Comparison of ENCODE assay signal across 27 cellular contexts in the genomic region with DNA sequence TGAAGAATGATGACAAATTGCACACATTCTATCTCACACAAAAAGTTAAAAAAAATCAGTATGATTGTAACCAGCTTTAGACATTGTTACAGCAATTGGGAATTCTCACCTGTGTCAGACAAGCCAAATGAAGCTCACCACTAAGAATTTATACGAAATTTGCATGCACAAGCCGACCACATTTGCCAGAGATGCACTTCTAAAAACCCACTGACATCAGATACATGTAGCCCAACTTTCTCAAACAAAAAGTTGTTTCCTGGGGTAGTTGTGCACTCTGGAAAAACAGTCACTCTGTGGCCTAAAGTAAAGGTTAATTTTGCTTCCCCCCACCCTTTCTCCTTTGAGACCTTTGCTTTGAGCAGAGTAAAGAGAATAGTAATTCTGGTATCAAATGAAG.
A peak's percentile ranks its signal among the peaks of the same experiment; 100 is the strongest.
DNase-seq lines count a peak whose midpoint lies in the region; ATAC-seq and FAIRE-seq lines count a peak whose summit lies in the region.
"Had no signal": no experiment of that assay in that cellular context is flagged by ENCODE, and none has a peak within 500 bp of the region (broad histone marks: within the 10 kb centered on the region; RNA-seq: fewer than 3 reads in every experiment).

No MANE protein-coding gene starts in this region.

- peak; percentile 32 for DNase-seq in activated CD4-positive, alpha-beta T cell treated with anti-CD3 and anti-CD28 coated beads for 36 hours
- no peak for DNase-seq in activated CD4-positive, alpha-beta T cell treated with anti-CD3 and anti-CD28 coated beads, Interleukin-2, amount 10 ng/mL, durations not matched to agents 24 days and 14 days
- DNase-seq in GM18507 (ENCODE audit: extremely low spot score, insufficient read length, low read depth) (no peak), KG1 (lab: John Stamatoyannopoulos, UW) (no peak), NCI-H748 (lab: John Stamatoyannopoulos, UW; ENCODE audit: unreplicated experiment) (no peak)
- DNase-seq in activated T-helper 2 cell treated with anti-CD3 and anti-CD28 coated beads, Interferon-gamma antibody, Interleukin-2, Interleukin-4, amounts not matched to agents 10 μg/mL and 5 μg/mL and 100 μg/mL, durations not matched to agents 14 hours and 24 hours and 36 hours (ENCODE audit: low spot score) = no peak
- DNase-seq: 8988T; ACHN; BE2C; CD8-positive, alpha-beta memory T cell; DMS 273 treated with DMSO at 0.1 percent for 48 hours; DMS79; EL; GDM1; GOT3; HFFc6; NCI-H1048; NCI-H1417; NCI-H1694; NCI-H2029 treated with DMSO at 0.1 percent for 48 hours; NCI-H446 treated with DMSO at 0.1 percent for 48 hours; SHP77 had no signal

- H3K4me1 Mint-ChIP-seq in activated CD4-positive, alpha-beta T cell treated with anti-CD3 and anti-CD28 coated beads for 36 hours = peaks cover 28% of the 10 kb centered on the region
- peaks cover 8% of the 10 kb centered on the region for H3K4me1 Mint-ChIP-seq in activated CD4-positive, alpha-beta T cell treated with anti-CD3 and anti-CD28 coated beads, Interleukin-2, amount 10 ng/mL, durations not matched to agents 24 days and 14 days
- H3K4me1 Mint-ChIP-seq in activated T-helper 2 cell treated with anti-CD3 and anti-CD28 coated beads, Interferon-gamma antibody, Interleukin-2, Interleukin-4, amounts not matched to agents 10 μg/mL and 5 μg/mL and 100 μg/mL, durations not matched to agents 14 hours and 24 hours and 36 hours (ENCODE audit: low read depth) = peaks cover 7% of the 10 kb centered on the region
- H3K4me1 Mint-ChIP-seq in stimulated activated naive CD8-positive, alpha-beta T cell treated with anti-CD3 and anti-CD28 coated beads, Interleukin-15, Interleukin-2, amounts not matched to agents 100 ng/mL and 50 ng/mL, for 24 hours (ENCODE audit: low read depth) = peaks cover 41% of the 10 kb centered on the region
- H3K4me1 Mint-ChIP-seq: CD14-positive monocyte; CD8-positive, alpha-beta memory T cell; IgD-negative memory B cell had no signal

- peaks cover 5% of the 10 kb centered on the region for H3K9me3 Mint-ChIP-seq in activated CD4-positive, alpha-beta T cell treated with anti-CD3 and anti-CD28 coated beads for 36 hours (ENCODE audit: low read depth)
- peaks cover 25% of the 10 kb centered on the region for H3K9me3 Mint-ChIP-seq in activated CD4-positive, alpha-beta T cell treated with anti-CD3 and anti-CD28 coated beads, Interleukin-2, amount 10 ng/mL, durations not matched to agents 24 days and 14 days
- H3K9me3 Mint-ChIP-seq in activated T-helper 2 cell treated with anti-CD3 and anti-CD28 coated beads, Interferon-gamma antibody, Interleukin-2, Interleukin-4, amounts not matched to agents 10 μg/mL and 5 μg/mL and 100 μg/mL, durations not matched to agents 14 hours and 24 hours and 36 hours = peaks cover 18% of the 10 kb centered on the region
- no peaks in the 10 kb centered on the region for H3K9me3 Mint-ChIP-seq in stimulated activated naive CD8-positive, alpha-beta T cell treated with anti-CD3 and anti-CD28 coated beads, Interleukin-15, Interleukin-2, amounts not matched to agents 100 ng/mL and 50 ng/mL, for 24 hours
- H3K9me3 Mint-ChIP-seq: HFFc6 had no signal

- H3K4me3 Mint-ChIP-seq in activated CD4-positive, alpha-beta T cell treated with anti-CD3 and anti-CD28 coated beads for 36 hours = no peak overlapping the region
- H3K4me3 Mint-ChIP-seq in activated CD4-positive, alpha-beta T cell treated with anti-CD3 and anti-CD28 coated beads, Interleukin-2, amount 10 ng/mL, durations not matched to agents 24 days and 14 days = no peak overlapping the region
- no peak overlapping the region for H3K4me3 Mint-ChIP-seq in activated T-helper 2 cell treated with anti-CD3 and anti-CD28 coated beads, Interferon-gamma antibody, Interleukin-2, Interleukin-4, amounts not matched to agents 10 μg/mL and 5 μg/mL and 100 μg/mL, durations not matched to agents 14 hours and 24 hours and 36 hours (ENCODE audit: low read depth)
- no peak overlapping the region for H3K4me3 Mint-ChIP-seq in stimulated activated naive CD8-positive, alpha-beta T cell treated with anti-CD3 and anti-CD28 coated beads, Interleukin-15, Interleukin-2, amounts not matched to agents 100 ng/mL and 50 ng/mL, for 24 hours
- H3K4me3 Mint-ChIP-seq: CD14-positive monocyte; CD8-positive, alpha-beta memory T cell; HFFc6; IgD-negative memory B cell had no signal

- intact Hi-C loops in activated CD4-positive, alpha-beta T cell treated with anti-CD3 and anti-CD28 coated beads for 36 hours (cut with DNase I, micrococcal nuclease) = loop anchor here (2.0 to 10.0 kb wide), 2 partner anchors 35 to 105 kb away; no protein-coding TSS in a partner anchor
- intact Hi-C loops in activated CD4-positive, alpha-beta T cell treated with anti-CD3 and anti-CD28 coated beads, Interleukin-2, amount 10 ng/mL, durations not matched to agents 24 days and 14 days (cut with micrococcal nuclease) = loop anchor here (2.0 kb wide), 1 partner anchor 35 kb away; no protein-coding TSS in a partner anchor
- intact Hi-C loops in activated T-helper 2 cell treated with anti-CD3 and anti-CD28 coated beads, Interferon-gamma antibody, Interleukin-2, Interleukin-4, amounts not matched to agents 10 μg/mL and 5 μg/mL and 100 μg/mL, durations not matched to agents 14 hours and 24 hours and 36 hours (cut with micrococcal nuclease) = loop anchor here (5.0 to 10.0 kb wide), 2 partner anchors 33 to 185 kb away; no protein-coding TSS in a partner anchor

- POLR2A ChIA-PET in activated CD4-positive, alpha-beta T cell treated with anti-CD3 and anti-CD28 coated beads for 36 hours (lab: Charles Lee) = no interaction called here

- H3K27ac Mint-ChIP-seq in activated CD4-positive, alpha-beta T cell treated with anti-CD3 and anti-CD28 coated beads for 36 hours = peak overlapping the region; percentile 52
- no peak overlapping the region for H3K27ac Mint-ChIP-seq in activated CD4-positive, alpha-beta T cell treated with anti-CD3 and anti-CD28 coated beads, Interleukin-2, amount 10 ng/mL, durations not matched to agents 24 days and 14 days
- H3K27ac Mint-ChIP-seq in activated T-helper 2 cell treated with anti-CD3 and anti-CD28 coated beads, Interferon-gamma antibody, Interleukin-2, Interleukin-4, amounts not matched to agents 10 μg/mL and 5 μg/mL and 100 μg/mL, durations not matched to agents 14 hours and 24 hours and 36 hours = peak overlapping the region; percentile 14
- H3K27ac Mint-ChIP-seq in stimulated activated naive CD8-positive, alpha-beta T cell treated with anti-CD3 and anti-CD28 coated beads, Interleukin-15, Interleukin-2, amounts not matched to agents 100 ng/mL and 50 ng/mL, for 24 hours = peak overlapping the region; percentile 75
- H3K27ac Mint-ChIP-seq: CD14-positive monocyte, HFFc6, IgD-negative memory B cell had no signal

- H3K36me3 Mint-ChIP-seq in activated CD4-positive, alpha-beta T cell treated with anti-CD3 and anti-CD28 coated beads for 36 hours (ENCODE audit: low read depth) = peaks cover 21% of the 10 kb centered on the region
- peaks cover 9% of the 10 kb centered on the region for H3K36me3 Mint-ChIP-seq in activated CD4-positive, alpha-beta T cell treated with anti-CD3 and anti-CD28 coated beads, Interleukin-2, amount 10 ng/mL, durations not matched to agents 24 days and 14 days (ENCODE audit: low read depth)
- peaks cover 4% of the 10 kb centered on the region for H3K36me3 Mint-ChIP-seq in activated T-helper 2 cell treated with anti-CD3 and anti-CD28 coated beads, Interferon-gamma antibody, Interleukin-2, Interleukin-4, amounts not matched to agents 10 μg/mL and 5 μg/mL and 100 μg/mL, durations not matched to agents 14 hours and 24 hours and 36 hours (ENCODE audit: low read depth)
- no peaks in the 10 kb centered on the region for H3K36me3 Mint-ChIP-seq in stimulated activated naive CD8-positive, alpha-beta T cell treated with anti-CD3 and anti-CD28 coated beads, Interleukin-15, Interleukin-2, amounts not matched to agents 100 ng/mL and 50 ng/mL, for 24 hours (ENCODE audit: low read depth)
- H3K36me3 Mint-ChIP-seq: CD14-positive monocyte had no signal

- peaks cover 2% of the 10 kb centered on the region for H3K27me3 Mint-ChIP-seq in activated CD4-positive, alpha-beta T cell treated with anti-CD3 and anti-CD28 coated beads for 36 hours
- no peaks in the 10 kb centered on the region for H3K27me3 Mint-ChIP-seq in activated CD4-positive, alpha-beta T cell treated with anti-CD3 and anti-CD28 coated beads, Interleukin-2, amount 10 ng/mL, durations not matched to agents 24 days and 14 days
- no peaks in the 10 kb centered on the region for H3K27me3 Mint-ChIP-seq in activated T-helper 2 cell treated with anti-CD3 and anti-CD28 coated beads, Interferon-gamma antibody, Interleukin-2, Interleukin-4, amounts not matched to agents 10 μg/mL and 5 μg/mL and 100 μg/mL, durations not matched to agents 14 hours and 24 hours and 36 hours (ENCODE audit: low read depth)
- peaks cover 2% of the 10 kb centered on the region for H3K27me3 Mint-ChIP-seq in stimulated activated naive CD8-positive, alpha-beta T cell treated with anti-CD3 and anti-CD28 coated beads, Interleukin-15, Interleukin-2, amounts not matched to agents 100 ng/mL and 50 ng/mL, for 24 hours
- H3K27me3 Mint-ChIP-seq: CD8-positive, alpha-beta memory T cell had no signal

- peak; percentile 33 for FAIRE-seq in GM18507 (lab: Jason Lieb, UNC)
- FAIRE-seq: GM12892 had no signal

- CTCF ChIA-PET in activated CD4-positive, alpha-beta T cell treated with anti-CD3 and anti-CD28 coated beads for 36 hours (lab: Charles Lee) = interaction anchor here (1.0 to 1.2 kb wide), 2 partner anchors 25 to 27 kb away, joined by 3 read pairs; no protein-coding TSS in a partner anchor

- peak; percentile 54 for ATAC-seq in activated CD4-positive, alpha-beta T cell treated with anti-CD3 and anti-CD28 coated beads for 36 hours
- ATAC-seq: Panc1 had no signal
